ENCODE assay signal across 1 cellular context in genomic region chr5:60417500-60418181, GRCh38.
TF ChIP-seq lines count a peak whose summit lies in the region.

No MANE protein-coding gene starts in this region.

TF ChIP-seq in HepG2, 621 proteins besides CTCF, POLR2A, EP300 and RAD21 (continued from another document and continues in another):
- TF ChIP-seq SNAPC4 (CRISPR knock-in tag; IDR thresholded peaks at IDR 0.05) (no peak), HMG20B (CRISPR knock-in tag; conservative IDR thresholded peaks at IDR 0.05) (peak; percentile 57), ZNF737 (CRISPR knock-in tag; IDR thresholded peaks at IDR 0.05; ENCODE audit: borderline replicate concordance) (no peak), AHR (CRISPR knock-in tag; IDR thresholded peaks at IDR 0.05) (no peak; the same call in 1 of the 2 replicates), KDM4B (CRISPR knock-in tag; IDR thresholded peaks at IDR 0.05) (0 out of 2 replicates have a peak, but pooled peaks have one; percentile 34), NFIB (CRISPR knock-in tag; IDR thresholded peaks at IDR 0.05; ENCODE audit: borderline replicate concordance) (no peak), SIX4 (CRISPR knock-in tag; IDR thresholded peaks at IDR 0.05) (peak; percentile 60; the same call in 1 of the 2 replicates), PAX8 (CRISPR knock-in tag; IDR thresholded peaks at IDR 0.05; ENCODE audit: borderline replicate concordance) (no peak), ZNF331 (CRISPR knock-in tag; IDR thresholded peaks at IDR 0.05) (peak; percentile 68; the same call in 1 of the 2 replicates), ZBED4 (CRISPR knock-in tag; IDR thresholded peaks at IDR 0.05; ENCODE audit: borderline replicate concordance) (peak; percentile 32; the same call in 1 of the 2 replicates), HNRNPUL1 (IDR thresholded peaks at IDR 0.05; ENCODE audit: low read depth, low read length) (no peak), RNF2 (conservative IDR thresholded peaks at IDR 0.05; ENCODE audit: low read depth) (no peak), NCOA2 (CRISPR knock-in tag; IDR thresholded peaks at IDR 0.05) (peak; percentile 98), HDAC1 (CRISPR knock-in tag; IDR thresholded peaks at IDR 0.05) (peak; percentile 84), TFE3 (CRISPR knock-in tag; IDR thresholded peaks at IDR 0.05) (peak; percentile 51; the same call in 1 of the 2 replicates), ZNF251 (CRISPR knock-in tag; IDR thresholded peaks at IDR 0.05) (no peak), SPEN (CRISPR knock-in tag; IDR thresholded peaks at IDR 0.05; ENCODE audit: low read depth) (no peak), ATF7 (IDR thresholded peaks at IDR 0.05) (peak; percentile 76), ATF7 (CRISPR knock-in tag; IDR thresholded peaks at IDR 0.05) (no peak; the same call in 1 of the 2 replicates), FOSL2 (CRISPR knock-in tag; IDR thresholded peaks at IDR 0.05) (no peak), DPF2 (CRISPR knock-in tag; IDR thresholded peaks at IDR 0.05; ENCODE audit: borderline replicate concordance, low read depth) (peak; percentile 80; the same call in 1 of the 2 replicates), IKZF5 (CRISPR knock-in tag; IDR thresholded peaks at IDR 0.05) (peak; percentile 40; the same call in 1 of the 2 replicates), KLF12 (CRISPR knock-in tag; IDR thresholded peaks at IDR 0.05; ENCODE audit: borderline replicate concordance) (0 out of 2 replicates have a peak, but pooled peaks have one; percentile 27), ELF3 (CRISPR knock-in tag; IDR thresholded peaks at IDR 0.05) (peak; percentile 96), THYN1 (CRISPR knock-in tag; IDR thresholded peaks at IDR 0.05; ENCODE audit: borderline replicate concordance, low read depth) (no peak), SOX6 (IDR thresholded peaks at IDR 0.05) (no peak), SOX6 (CRISPR knock-in tag; IDR thresholded peaks at IDR 0.05) (peak; percentile 91), ZNF17 (CRISPR knock-in tag; IDR thresholded peaks at IDR 0.05) (no peak), ZSCAN21 (CRISPR knock-in tag; IDR thresholded peaks at IDR 0.05; ENCODE audit: borderline replicate concordance) (0 out of 2 replicates have a peak, but pooled peaks have one; percentile 37), ZFP1 (CRISPR knock-in tag; IDR thresholded peaks at IDR 0.05) (0 out of 2 replicates have a peak, but pooled peaks have one; percentile 27), MED1 (CRISPR knock-in tag; IDR thresholded peaks at IDR 0.05) (peak; percentile 94), NCOR1 (IDR thresholded peaks at IDR 0.05; ENCODE audit: borderline replicate concordance, low read length) (peak; percentile 29; the same call in 1 of the 2 replicates), TBX2 (CRISPR knock-in tag; IDR thresholded peaks at IDR 0.05; ENCODE audit: borderline replicate concordance) (peak; percentile 23; the same call in 1 of the 2 replicates), ZNF180 (CRISPR knock-in tag; IDR thresholded peaks at IDR 0.05; ENCODE audit: borderline replicate concordance, low read depth) (no peak), ZMYM4 (CRISPR knock-in tag; IDR thresholded peaks at IDR 0.05) (peak; percentile 53; the same call in 1 of the 2 replicates), JUND (CRISPR knock-in tag; IDR thresholded peaks at IDR 0.05) (peak; percentile 73; the same call in 1 of the 2 replicates), PAXIP1 (CRISPR knock-in tag; conservative IDR thresholded peaks at IDR 0.05) (peak; percentile 93), ZBTB10 (CRISPR knock-in tag; IDR thresholded peaks at IDR 0.05; ENCODE audit: borderline replicate concordance) (no peak), ZBTB25 (CRISPR knock-in tag; IDR thresholded peaks at IDR 0.05) (peak; percentile 35; the same call in 1 of the 2 replicates), NKX3-1 (CRISPR knock-in tag; IDR thresholded peaks at IDR 0.05) (peak; percentile 23; the same call in 1 of the 2 replicates), NFATC3 (CRISPR knock-in tag; IDR thresholded peaks at IDR 0.05) (0 out of 2 replicates have a peak, but pooled peaks have one; percentile 41), PPARG (CRISPR knock-in tag; conservative IDR thresholded peaks at IDR 0.05) (peak; percentile 89), MEF2D (CRISPR knock-in tag; IDR thresholded peaks at IDR 0.05) (peak; percentile 66), ZNF788 (CRISPR knock-in tag; IDR thresholded peaks at IDR 0.05; ENCODE audit: borderline replicate concordance) (no peak), ZNF20 (CRISPR knock-in tag; IDR thresholded peaks at IDR 0.05) (no peak), KMT2B (CRISPR knock-in tag; IDR thresholded peaks at IDR 0.05) (no peak), NONO (IDR thresholded peaks at IDR 0.05) (no peak), NONO (CRISPR knock-in tag; conservative IDR thresholded peaks at IDR 0.05) (no peak)
